15 cellular contexts compared by ENCODE assay signal in the genomic region with DNA sequence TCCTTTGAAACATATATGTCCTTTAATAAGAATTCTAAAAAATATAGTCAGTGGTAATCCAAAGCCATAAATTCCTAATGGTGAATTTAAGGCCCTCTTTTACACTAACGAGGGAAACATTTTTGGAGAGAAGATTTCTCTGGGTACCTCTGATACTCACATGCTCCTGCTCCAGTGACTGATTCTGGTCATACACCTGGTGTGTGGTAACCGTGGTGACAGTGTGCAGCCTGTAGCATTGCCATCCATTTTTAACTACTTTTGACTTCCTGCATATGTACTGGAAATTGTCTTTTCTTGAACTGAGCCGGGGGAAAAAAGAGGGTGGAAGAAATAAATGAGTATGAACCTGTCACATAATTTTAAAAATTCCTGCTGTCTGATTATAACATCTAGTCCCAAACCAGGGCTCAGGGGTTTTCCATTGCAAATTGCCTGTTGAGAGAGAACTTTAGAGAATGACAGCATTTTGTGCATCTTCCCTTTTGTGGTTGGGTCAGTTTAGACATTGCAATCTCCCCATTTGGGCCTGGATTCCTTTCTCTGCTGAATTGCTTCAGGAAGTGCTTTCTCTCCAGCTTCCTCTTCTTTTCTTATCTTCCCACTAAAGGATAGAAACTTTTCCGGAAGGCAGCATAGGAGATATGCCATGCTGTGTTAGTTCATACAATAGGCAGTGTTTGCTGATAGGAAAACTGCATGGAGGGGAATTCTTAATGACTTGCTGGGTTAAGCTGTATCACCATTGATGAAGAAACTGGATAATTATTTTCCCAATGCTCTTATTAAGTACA.
A peak's percentile ranks its signal among the peaks of the same experiment; 100 is the strongest.
DNase-seq lines count a peak whose midpoint lies in the region; ATAC-seq, FAIRE-seq and TF ChIP-seq lines count a peak whose summit lies in the region.
"Had no signal": no experiment of that assay in that cellular context is flagged by ENCODE, and none has a peak within 500 bp of the region (broad histone marks: within the 10 kb centered on the region; RNA-seq: fewer than 3 reads in every experiment).

No MANE protein-coding gene starts in this region.

- H3K79me2 ChIP-seq in GM23338 (replicated peaks; ENCODE audit: insufficient read depth), result no peaks in the 10 kb centered on the region
- H3K79me2 ChIP-seq in GM23248 (ENCODE audit: insufficient read depth), result no peaks in the 10 kb centered on the region

- H2AFZ ChIP-seq in GM23338, result peak overlapping the region; percentile 74; the same call in 1 of the 2 replicates
- H2AFZ ChIP-seq in GM23248, result no peak overlapping the region

- H3K36me3 Mint-ChIP-seq in GM23338 (ENCODE audit: low read depth), result no peaks in the 10 kb centered on the region
- no peaks in the 10 kb centered on the region for H3K36me3 Mint-ChIP-seq in endothelial cell (ENCODE audit: low read depth, unreplicated experiment)
- H3K36me3 Mint-ChIP-seq: activated naive CD8-positive, alpha-beta T cell treated with anti-CD3 and anti-CD28 coated beads, Interleukin-2, amount 10 ng/mL, durations not matched to agents 7 days and 5 days had no signal

- H3K4me1 ChIP-seq in GM23338 (ENCODE audit: insufficient read depth), result no peaks in the 10 kb centered on the region
- no peaks in the 10 kb centered on the region for H3K4me1 ChIP-seq in GM23248 (ENCODE audit: insufficient read depth)
- H3K4me1 ChIP-seq in lower lobe of right lung, result no peaks in the 10 kb centered on the region
- H3K4me1 ChIP-seq: Caco-2, heart left ventricle had no signal

- H3K4me3 Mint-ChIP-seq in GM23338, result no peak overlapping the region
- H3K4me3 Mint-ChIP-seq in endothelial cell (ENCODE audit: unreplicated experiment), result no peak overlapping the region
- H3K4me3 Mint-ChIP-seq: activated naive CD8-positive, alpha-beta T cell treated with anti-CD3 and anti-CD28 coated beads, Interleukin-2, amount 10 ng/mL, durations not matched to agents 7 days and 5 days had no signal

- FAIRE-seq in urothelium cell line (lab: Jason Lieb, UNC), result no peak

- H3K27ac ChIP-seq in GM23338 (ENCODE audit: low read depth) (no peak overlapping the region), GM23248 (no peak overlapping the region), lower lobe of right lung (no peak overlapping the region), substantia nigra (ENCODE audit: low read depth, low read length, poor library complexity, severe bottlenecking) (no peak overlapping the region)
- H3K27ac ChIP-seq: heart left ventricle had no signal

- H3K4me1 Mint-ChIP-seq in GM23338 (peaks cover 8% of the 10 kb centered on the region), endothelial cell (ENCODE audit: unreplicated experiment) (peaks cover 37% of the 10 kb centered on the region)
- H3K4me1 Mint-ChIP-seq: activated naive CD8-positive, alpha-beta T cell treated with anti-CD3 and anti-CD28 coated beads, Interleukin-2, amount 10 ng/mL, durations not matched to agents 7 days and 5 days had no signal

- H3K36me3 ChIP-seq in GM23338 (ENCODE audit: insufficient read depth) (no peaks in the 10 kb centered on the region), GM23248 (ENCODE audit: low read depth) (no peaks in the 10 kb centered on the region), lower lobe of right lung (no peaks in the 10 kb centered on the region)
- H3K36me3 ChIP-seq: heart left ventricle, MG63 had no signal

- H3K4me2 ChIP-seq in GM23338 (no peak overlapping the region), GM23248 (ENCODE audit: unreplicated experiment) (no peak overlapping the region)

- H3K4me3 ChIP-seq in GM23338 (no peak overlapping the region), GM23248 (no peak overlapping the region), lower lobe of right lung (no peak overlapping the region)
- H3K4me3 ChIP-seq: heart left ventricle, MG63 had no signal

- H3K9me3 Mint-ChIP-seq in GM23338 (no peaks in the 10 kb centered on the region), endothelial cell (ENCODE audit: unreplicated experiment) (no peaks in the 10 kb centered on the region)
- H3K9me3 Mint-ChIP-seq: activated naive CD8-positive, alpha-beta T cell treated with anti-CD3 and anti-CD28 coated beads, Interleukin-2, amount 10 ng/mL, durations not matched to agents 7 days and 5 days had no signal

- no peaks in the 10 kb centered on the region for H3K9me2 ChIP-seq in GM23338 (ENCODE audit: insufficient read depth)
- H3K9me2 ChIP-seq in GM23248 (ENCODE audit: insufficient read depth), result no peaks in the 10 kb centered on the region

- H3K27ac Mint-ChIP-seq in GM23338 (peak overlapping the region; percentile 17; the same call in 1 of the 2 replicates), endothelial cell (ENCODE audit: unreplicated experiment) (peak overlapping the region; percentile 96)
- H3K27ac Mint-ChIP-seq: activated naive CD8-positive, alpha-beta T cell treated with anti-CD3 and anti-CD28 coated beads, Interleukin-2, amount 10 ng/mL, durations not matched to agents 7 days and 5 days had no signal

- ATAC-seq in GM18873 (IDR thresholded peaks at IDR 0.05; ENCODE audit: low FRiP score, unreplicated experiment), result peak; percentile 63
- no peak for ATAC-seq in GM23338
- peak; percentile 86 for ATAC-seq in HG03378 (IDR thresholded peaks at IDR 0.05; ENCODE audit: unreplicated experiment)
- no peak for ATAC-seq in lower lobe of right lung
- ATAC-seq: heart left ventricle had no signal

- 10 to 11% methylated on average over 4 of the region's 4 CpGs for WGBS in GM23248 (ENCODE audit: low coverage in 1 of 2, low lambda C conversion rate in 2 of 2, missing lambda C conversion rate in 2 of 2), 2 experiments

- no peaks in the 10 kb centered on the region for H3K9me3 ChIP-seq in GM23248 (ENCODE audit: low read depth)
- H3K9me3 ChIP-seq in lower lobe of right lung, result no peaks in the 10 kb centered on the region
- H3K9me3 ChIP-seq: Caco-2, heart left ventricle, MG63 had no signal

- TF ChIP-seq CTCF in GM23338 (conservative IDR thresholded peaks at IDR 0.05; ENCODE audit: low read depth in 2 of 2) (no peak), endothelial cell (IDR thresholded peaks at IDR 0.05; ENCODE audit: unreplicated experiment) (no peak), lower lobe of right lung (IDR thresholded peaks at IDR 0.05) (no peak)

- no peak overlapping the region for H3K9ac ChIP-seq in GM23248

- H3K27me3 ChIP-seq in GM23338 (ENCODE audit: insufficient read depth) (no peaks in the 10 kb centered on the region), GM23248 (replicated peaks; ENCODE audit: insufficient read depth) (no peaks in the 10 kb centered on the region), lower lobe of right lung (ENCODE audit: low read depth) (no peaks in the 10 kb centered on the region)
- H3K27me3 ChIP-seq: heart left ventricle, MG63 had no signal

- H3K27me3 Mint-ChIP-seq in GM23338 (ENCODE audit: insufficient read depth, low read depth, poor library complexity), result no peaks in the 10 kb centered on the region
- no peaks in the 10 kb centered on the region for H3K27me3 Mint-ChIP-seq in endothelial cell (ENCODE audit: unreplicated experiment)
- H3K27me3 Mint-ChIP-seq: activated naive CD8-positive, alpha-beta T cell treated with anti-CD3 and anti-CD28 coated beads, Interleukin-2, amount 10 ng/mL, durations not matched to agents 7 days and 5 days had no signal

- intact Hi-C loops in lower lobe of right lung (cut with DNase I), result no loop called here

- DNase-seq in GM23338 (ENCODE audit: low spot score) (no peak), endothelial cell (ENCODE audit: low spot score) (no peak), GM23248 (no peak), lower lobe of right lung (no peak), substantia nigra (lab: John Stamatoyannopoulos, UW) (no peak), urothelium cell line (ENCODE audit: low spot score) (no peak)
- DNase-seq: activated CD8-positive, alpha-beta memory T cell treated with anti-CD3 and anti-CD28 coated beads for 24 hours; activated naive CD8-positive, alpha-beta T cell treated with anti-CD3 and anti-CD28 coated beads, Interleukin-2, amount 10 ng/mL, durations not matched to agents 7 days and 5 days; Caco-2; heart left ventricle; MG63; NCI-H69; T-helper 1 cell had no signal

- in situ Hi-C loops in GM23248 (cut with MboI), result no loop called here

- H3F3A ChIP-seq in GM23338 (replicated peaks; ENCODE audit: low read depth), result no peaks in the 10 kb centered on the region
- no peaks in the 10 kb centered on the region for H3F3A ChIP-seq in GM23248 (ENCODE audit: insufficient read depth)

- H4K20me1 ChIP-seq in GM23338 (replicated peaks; ENCODE audit: insufficient read depth) (no peaks in the 10 kb centered on the region), GM23248 (ENCODE audit: insufficient read depth) (no peaks in the 10 kb centered on the region)

Comparison
In these comparisons a context has a peak if more than half of its experiments do, and no peak if none do; other contexts are left out.
1. ATAC-seq: peak in GM18873 (single experiment) and HG03378 (single experiment); none in GM23338 (single experiment) and lower lobe of right lung (0 of 2).